12 cellular contexts compared by ENCODE assay signal in genomic region chr15:62133141-62133540, GRCh38. TPM values are rescaled to one million over a fixed set of nuclear protein-coding genes. Genes with fewer than 3 reads are reported as not detected.
"Had no signal": no experiment of that assay in that cellular context is flagged by ENCODE, and none has a peak within 500 bp of the region (broad histone marks: within the 10 kb centered on the region; RNA-seq: fewer than 3 reads in every experiment).

No MANE protein-coding gene starts in this region.

- DNase-seq: GM23248, GOT3, H7, H9, HCEC 1CT, HFFc6 had no signal

- H3K36me3 ChIP-seq: HAP-1 had no signal

- H3K9me3 ChIP-seq: HAP-1 had no signal

- H3K27ac ChIP-seq: GM23248 had no signal

- ATAC-seq: GM23338, HCT116 had no signal

- H3K4me2 ChIP-seq: GM23338 had no signal

- FAIRE-seq: H1, H54 had no signal

- H3K4me1 ChIP-seq: HAP-1 had no signal

- H3K4me3 ChIP-seq: GM23248, GM23338, HAP-1 had no signal

RNA-seq across cellular contexts. Expression of gene C2CD4B, which starts 31.9 kb away (rescaled TPM):
- total RNA-seq: GM23248, H4, HFFc6 had no signal
- polyA plus RNA-seq: GM23248, GM23338 had no signal
